Comparison of ENCODE assay signal across 9 cellular contexts in genomic region chr13:77918391-77919261, GRCh38. TPM values are rescaled to one million over a fixed set of nuclear protein-coding genes. Genes with fewer than 3 reads are reported as not detected.
DNase-seq lines count a peak whose midpoint lies in the region; ATAC-seq and TF ChIP-seq lines count a peak whose summit lies in the region.
"Had no signal": no experiment of that assay in that cellular context is flagged by ENCODE, and none has a peak within 500 bp of the region (broad histone marks: within the 10 kb centered on the region; RNA-seq: fewer than 3 reads in every experiment).

Gene EDNRB (minus strand): TSS chr13:77918831. CDS start chr13:77918573, 258 bp downstream.

- H3K4me3 ChIP-seq in ectodermal cell (ENCODE audit: insufficient read depth, low read depth, low read length) (peak within 1 kb of the TSS; percentile 50), left lung (peak within 1 kb of the TSS; percentile 58 to 60), subcutaneous abdominal adipose tissue (ENCODE audit: low read depth in 1 of 5, low read length in 5 of 5) (peak within 1 kb of the TSS; percentile 75 to 94 (median 88))

- H3K27ac ChIP-seq in ectodermal cell (ENCODE audit: insufficient read depth, low read depth, low read length, poor library complexity, severe bottlenecking) (no peak within 1 kb of the TSS), left lung (peak within 1 kb of the TSS; percentile 55 to 69), subcutaneous abdominal adipose tissue (ENCODE audit: low read depth, low read length) (peak within 1 kb of the TSS; percentile 67)
- H3K27ac ChIP-seq: C4-2B had no signal

- H3K27me3 ChIP-seq in ectodermal cell (ENCODE audit: control insufficient read depth, insufficient read depth, low read length, poor library complexity, severe bottlenecking): peaks cover 36% of the 10 kb centered on the region
- peaks cover 0 to 30% of the 10 kb centered on the region in 2 donors for H3K27me3 ChIP-seq in left lung
- no peaks in the 10 kb centered on the region for H3K27me3 ChIP-seq in subcutaneous abdominal adipose tissue (ENCODE audit: control insufficient read depth in 5 of 5, insufficient read depth in 4 of 5, low read length in 5 of 5)

- DNase-seq in NCI-H146 (lab: John Stamatoyannopoulos, UW) (peak; percentile 24), NCI-H146 treated with DMSO at 0.1 percent for 48 hours (lab: John Stamatoyannopoulos, UW; ENCODE audit: unreplicated experiment) (no peak), NCI-H1694 (lab: John Stamatoyannopoulos, UW) (peak; percentile 32), left lung (peak; percentile 55 to 88)
- no peak for DNase-seq in central memory CD4-positive, alpha-beta T cell

- no peaks in the 10 kb centered on the region for H3K9me3 ChIP-seq in ectodermal cell (ENCODE audit: control insufficient read depth, low read length)
- no peaks in the 10 kb centered on the region for H3K9me3 ChIP-seq in left lung
- H3K9me3 ChIP-seq in subcutaneous abdominal adipose tissue (ENCODE audit: control insufficient read depth in 5 of 5, low read length in 5 of 5): no peaks in the 10 kb centered on the region

- ATAC-seq in left lung (peak; percentile 72), HG03135 (IDR thresholded peaks at IDR 0.05; ENCODE audit: unreplicated experiment) (no peak)

- intact Hi-C loops in left lung (cut with DNase I): no loop called here

- WGBS in ectodermal cell, 2 experiments: 8 to 9% methylated on average over 60 to 61 of the region's 61 CpGs

- TF ChIP-seq CTCF in left lung (IDR thresholded peaks at IDR 0.05): peak in 1 of 2 donors; percentile 53

- peak within 1 kb of the TSS; percentile 40 to 80 (median 72) for H3K9ac ChIP-seq in subcutaneous abdominal adipose tissue (ENCODE audit: low read length in 5 of 5)

- no peaks in the 10 kb centered on the region for H3K36me3 ChIP-seq in ectodermal cell (ENCODE audit: control insufficient read depth, insufficient read depth, low read length)
- no peaks in the 10 kb centered on the region for H3K36me3 ChIP-seq in left lung
- H3K36me3 ChIP-seq in subcutaneous abdominal adipose tissue (ENCODE audit: control insufficient read depth in 5 of 5, insufficient read depth in 5 of 5, low read length in 5 of 5): no peaks in the 10 kb centered on the region

- peaks cover 4% of the 10 kb centered on the region for H3K4me1 ChIP-seq in ectodermal cell (ENCODE audit: control insufficient read depth, insufficient read depth, low read length)
- H3K4me1 ChIP-seq in left lung: peaks cover 0 to 7% of the 10 kb centered on the region in 2 donors
- H3K4me1 ChIP-seq in subcutaneous abdominal adipose tissue (ENCODE audit: control insufficient read depth in 5 of 5, insufficient read depth in 5 of 5, low read length in 5 of 5): peaks cover 0 to 43% (median 39%) of the 10 kb centered on the region in 5 donors

RNA-seq across cellular contexts. Expression of gene EDNRB, which starts in this region (rescaled TPM):
- 6.9 TPM for polyA plus RNA-seq in ectodermal cell (2013, experiment 1 of 4)
- polyA plus RNA-seq in ectodermal cell (2013, experiment 2 of 4): 5.5 TPM
- 15.4 TPM for polyA plus RNA-seq in ectodermal cell (2013, experiment 3 of 4)
- 19.7 TPM for polyA plus RNA-seq in ectodermal cell (2013, experiment 4 of 4)
- total RNA-seq in left lung: 10 to 100 TPM; 58.4 to 72.7 TPM

Comparison
In these comparisons a context has a peak if more than half of its experiments do, and no peak if none do; other contexts are left out.
1. DNase-seq: peak in NCI-H146 (single experiment), NCI-H1694 (single experiment) and left lung (2 of 2); none in NCI-H146 treated with DMSO at 0.1 percent for 48 hours (single experiment) and central memory CD4-positive, alpha-beta T cell (single experiment).
2. Peak in every context shown above with its lines, with median percentiles within 50 percentile points of each other: H3K4me3 ChIP-seq.